Comparison of ENCODE assay signal across 17 cellular contexts in the genomic region with DNA sequence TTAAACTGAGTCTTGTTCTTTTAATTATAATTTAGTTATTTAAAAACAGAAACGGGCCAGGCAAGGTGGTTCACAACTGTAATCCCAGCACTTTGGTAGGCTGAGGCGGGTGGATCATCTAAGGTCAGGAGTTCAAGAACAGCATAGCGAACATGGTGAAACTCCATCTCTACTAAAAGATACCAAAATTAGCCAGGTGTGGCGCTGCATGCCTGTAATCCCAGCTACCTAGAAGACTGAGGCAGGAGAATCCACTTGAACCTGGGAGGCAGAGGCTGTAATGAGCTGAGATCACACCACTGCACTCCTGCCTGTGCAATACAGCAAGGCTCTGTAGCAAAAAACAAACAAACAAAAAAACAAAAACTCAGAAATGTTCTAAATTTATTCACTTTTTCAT.
DNase-seq lines count a peak whose midpoint lies in the region; ATAC-seq and TF ChIP-seq lines count a peak whose summit lies in the region.
"Had no signal": no experiment of that assay in that cellular context is flagged by ENCODE, and none has a peak within 500 bp of the region (broad histone marks: within the 10 kb centered on the region; RNA-seq: fewer than 3 reads in every experiment).

No MANE protein-coding gene starts in this region.

- H3K79me2 ChIP-seq in neural progenitor cell (ENCODE audit: low read depth): no peaks in the 10 kb centered on the region

- H3K4me1 ChIP-seq in neural progenitor cell: no peaks in the 10 kb centered on the region
- H3K4me1 ChIP-seq in ascending aorta: no peaks in the 10 kb centered on the region
- H3K4me1 ChIP-seq in CD8-positive, alpha-beta T cell (ENCODE audit: insufficient read depth, low read length): no peaks in the 10 kb centered on the region
- H3K4me1 ChIP-seq in mucosa of descending colon (ENCODE audit: low read depth): no peaks in the 10 kb centered on the region
- H3K4me1 ChIP-seq: BLaER1 treated with 17β-estradiol and CSF1 and Interleukin-3, amounts not matched to agents 10 nM and 100 nM had no signal

- no peaks in the 10 kb centered on the region for H3F3A ChIP-seq in neural progenitor cell (ENCODE audit: low read depth)

- CTCF ChIA-PET in CD8-positive, alpha-beta T cell (lab: Charles Lee): no interaction called here

- H3K27me3 ChIP-seq in WERI-Rb-1 (ENCODE audit: insufficient read depth, low read depth, severe bottlenecking) (no peaks in the 10 kb centered on the region), neural progenitor cell (no peaks in the 10 kb centered on the region), ascending aorta (no peaks in the 10 kb centered on the region)
- no peaks in the 10 kb centered on the region for H3K27me3 ChIP-seq in CD8-positive, alpha-beta T cell (ENCODE audit: insufficient read depth, low read length)
- H3K27me3 ChIP-seq: BLaER1 treated with 17β-estradiol and CSF1 and Interleukin-3, amounts not matched to agents 10 nM and 100 nM had no signal

- ATAC-seq in CD8-positive, alpha-beta T cell: no peak
- no peak for ATAC-seq in mucosa of descending colon
- ATAC-seq: GM12878 had no signal

- no peaks in the 10 kb centered on the region for H3K9me3 Mint-ChIP-seq in neural progenitor cell
- H3K9me3 Mint-ChIP-seq in CD8-positive, alpha-beta T cell: peaks cover 17% of the 10 kb centered on the region

- H3K27ac ChIP-seq in WERI-Rb-1: no peak overlapping the region
- H3K27ac ChIP-seq in neural progenitor cell: no peak overlapping the region
- H3K27ac ChIP-seq in ascending aorta: no peak overlapping the region
- no peak overlapping the region for H3K27ac ChIP-seq in CD8-positive, alpha-beta T cell (ENCODE audit: low read depth, low read length)
- H3K27ac ChIP-seq: BLaER1 treated with 17β-estradiol and CSF1 and Interleukin-3, amounts not matched to agents 10 nM and 100 nM had no signal

- H3K4me3 ChIP-seq in LNCaP clone FGC (ENCODE audit: low read depth, low read length) (no peak overlapping the region), WERI-Rb-1 (ENCODE audit: low read depth, low read length) (no peak overlapping the region), neural progenitor cell (no peak overlapping the region), ascending aorta (no peak overlapping the region), mucosa of descending colon (no peak overlapping the region)
- H3K4me3 ChIP-seq in CD8-positive, alpha-beta T cell (ENCODE audit: low read depth, low read length): no peak overlapping the region
- H3K4me3 ChIP-seq: BLaER1 treated with 17β-estradiol and CSF1 and Interleukin-3, amounts not matched to agents 10 nM and 100 nM; GM12878 had no signal

- no peak overlapping the region for H3K27ac Mint-ChIP-seq in neural progenitor cell
- H3K27ac Mint-ChIP-seq in CD8-positive, alpha-beta T cell: no peak overlapping the region
- H3K27ac Mint-ChIP-seq: T-helper 2 cell treated with Interferon-gamma antibody and Interleukin-4, amounts not matched to agents 5 μg/mL and 100 μg/mL, for 36 hours had no signal

- POLR2A ChIA-PET in CD8-positive, alpha-beta T cell (lab: Charles Lee): no interaction called here

- H3K9ac ChIP-seq in neural progenitor cell: no peak overlapping the region
- H3K9ac ChIP-seq: BLaER1 treated with 17β-estradiol and CSF1 and Interleukin-3, amounts not matched to agents 10 nM and 100 nM had no signal

- no peaks in the 10 kb centered on the region for H3K4me1 Mint-ChIP-seq in neural progenitor cell
- H3K4me1 Mint-ChIP-seq in CD8-positive, alpha-beta T cell (ENCODE audit: low read depth): no peaks in the 10 kb centered on the region

- no peak overlapping the region for H3K4me2 ChIP-seq in neural progenitor cell
- H3K4me2 ChIP-seq: BLaER1 treated with 17β-estradiol and CSF1 and Interleukin-3, amounts not matched to agents 10 nM and 100 nM had no signal

- intact Hi-C loops in ascending aorta (cut with DNase I): no loop called here
- intact Hi-C loops in CD8-positive, alpha-beta T cell (cut with DNase I, micrococcal nuclease): no loop called here
- intact Hi-C loops in mucosa of descending colon (cut with DNase I, micrococcal nuclease): no loop called here

- H3K36me3 ChIP-seq in WERI-Rb-1 (no peaks in the 10 kb centered on the region), neural progenitor cell (no peaks in the 10 kb centered on the region), ascending aorta (no peaks in the 10 kb centered on the region), mucosa of descending colon (ENCODE audit: low read depth) (no peaks in the 10 kb centered on the region)
- H3K36me3 ChIP-seq in CD8-positive, alpha-beta T cell (ENCODE audit: insufficient read depth, low read length): no peaks in the 10 kb centered on the region
- H3K36me3 ChIP-seq: BLaER1 treated with 17β-estradiol and CSF1 and Interleukin-3, amounts not matched to agents 10 nM and 100 nM had no signal

- peak; percentile 19 for TF ChIP-seq CTCF in GM12873 (IDR thresholded peaks at IDR 0.05; ENCODE audit: insufficient read depth, low read depth, low read length, missing control alignments)
- TF ChIP-seq CTCF in LNCaP clone FGC (IDR thresholded peaks at IDR 0.05; ENCODE audit: control insufficient read depth, extremely low read depth, insufficient read depth): 0 out of 2 replicates have a peak, but pooled peaks have one; percentile 11
- TF ChIP-seq CTCF in WERI-Rb-1 (IDR thresholded peaks at IDR 0.05; ENCODE audit: low read depth, low read length): peak; percentile 8; the same call in 1 of the 2 replicates
- TF ChIP-seq CTCF in neural progenitor cell (IDR thresholded peaks at IDR 0.05): peak; percentile 41
- no peak for TF ChIP-seq CTCF in ascending aorta (IDR thresholded peaks at IDR 0.05)
- no peak for TF ChIP-seq CTCF in CD8-positive, alpha-beta T cell (IDR thresholded peaks at IDR 0.05)
- no peak for TF ChIP-seq CTCF in mucosa of descending colon (IDR thresholded peaks at IDR 0.05)

- H2AFZ ChIP-seq in neural progenitor cell (replicated peaks): no peak overlapping the region

- H3K4me3 Mint-ChIP-seq in neural progenitor cell: no peak overlapping the region
- H3K4me3 Mint-ChIP-seq in CD8-positive, alpha-beta T cell: no peak overlapping the region
- H3K4me3 Mint-ChIP-seq: T-helper 2 cell treated with Interferon-gamma antibody and Interleukin-4, amounts not matched to agents 5 μg/mL and 100 μg/mL, for 36 hours had no signal

- H3K9me3 ChIP-seq in WERI-Rb-1 (ENCODE audit: severe bottlenecking) (no peaks in the 10 kb centered on the region), neural progenitor cell (ENCODE audit: low read depth) (no peaks in the 10 kb centered on the region), ascending aorta (no peaks in the 10 kb centered on the region), mucosa of descending colon (peaks cover 6% of the 10 kb centered on the region)
- H3K9me3 ChIP-seq in CD8-positive, alpha-beta T cell (ENCODE audit: low read length): no peaks in the 10 kb centered on the region

- H4K20me1 ChIP-seq in neural progenitor cell (ENCODE audit: low read depth): no peaks in the 10 kb centered on the region
- H4K20me1 ChIP-seq: BLaER1 treated with 17β-estradiol and CSF1 and Interleukin-3, amounts not matched to agents 10 nM and 100 nM had no signal

- H3K36me3 Mint-ChIP-seq in neural progenitor cell: no peaks in the 10 kb centered on the region
- H3K36me3 Mint-ChIP-seq in CD8-positive, alpha-beta T cell: no peaks in the 10 kb centered on the region

- H3K27me3 Mint-ChIP-seq in neural progenitor cell (ENCODE audit: insufficient read depth, low read depth): peaks cover 2% of the 10 kb centered on the region
- H3K27me3 Mint-ChIP-seq in CD8-positive, alpha-beta T cell (ENCODE audit: low read depth): no peaks in the 10 kb centered on the region

- DNase-seq in LNCaP clone FGC (ENCODE audit: low read depth): no peak
- DNase-seq in WERI-Rb-1: no peak
- DNase-seq in neural progenitor cell (ENCODE audit: low spot score): no peak
- no peak for DNase-seq in ascending aorta (ENCODE audit: low spot score in 2 of 2)
- no peak for DNase-seq in CD8-positive, alpha-beta T cell
- DNase-seq in mucosa of descending colon: no peak
- DNase-seq: DMS153, Kasumi-1, NCI-H1048, NCI-H446, NCI-H82, SIG-M5, SW 1271 had no signal

Comparison
In these comparisons a context has a peak if more than half of its experiments do, and no peak if none do; other contexts are left out.
1. CTCF ChIP-seq: peak in GM12873 (single experiment), LNCaP clone FGC (single experiment), WERI-Rb-1 (single experiment) and neural progenitor cell (single experiment); none in ascending aorta (0 of 3), CD8-positive, alpha-beta T cell (single experiment) and mucosa of descending colon (single experiment).